Comparison of ENCODE assay signal across 36 cellular contexts in genomic region chr18:40864846-40865245, GRCh38.
"Had no signal": no experiment of that assay in that cellular context is flagged by ENCODE, and none has a peak within 500 bp of the region (broad histone marks: within the 10 kb centered on the region; RNA-seq: fewer than 3 reads in every experiment).

No MANE protein-coding gene starts in this region.

- H3K27ac Mint-ChIP-seq: activated CD8-positive, alpha-beta T cell treated with anti-CD3 and anti-CD28 coated beads for 36 hours; activated naive CD4-positive, alpha-beta T cell treated with anti-CD3 and anti-CD28 coated beads, Interleukin-2, amount 50 U/mL, for 24 hours; activated naive CD8-positive, alpha-beta T cell treated with anti-CD3 and anti-CD28 coated beads, Interleukin-2, amount 10 ng/mL, durations not matched to agents 7 days and 5 days; activated T-cell treated with anti-CD3 and anti-CD28 coated beads, Interleukin-2, amount 50 U/mL, for 72 hours; activated T-helper 17 cell treated with anti-CD3 and anti-CD28 coated beads, Interleukin-2, amount 50 U/mL, for 72 hours had no signal

- DNase-seq: activated CD4-positive, alpha-beta T cell treated with anti-CD3 and anti-CD28 coated beads for 1 hour; activated CD4-positive, alpha-beta T cell treated with anti-CD3 and anti-CD28 coated beads for 48 hours; activated CD4-positive, alpha-beta T cell treated with anti-CD3 and anti-CD28 coated beads, Interleukin-2, amount 50 U/mL, for 4 hours; activated CD4-positive, CD25-positive, alpha-beta regulatory T cell; activated CD8-positive, alpha-beta T cell treated with anti-CD3 and anti-CD28 coated beads for 36 hours; activated effector memory CD4-positive, alpha-beta T cell treated with anti-CD3 and anti-CD28 coated beads, Interleukin-2, amount 50 U/mL, for 16 hours; activated naive CD4-positive, alpha-beta T cell; activated naive CD8-positive, alpha-beta T cell treated with anti-CD3 and anti-CD28 coated beads, Interleukin-2, amount 10 ng/mL, durations not matched to agents 7 days and 5 days; activated T-cell treated with anti-CD3 and anti-CD28 coated beads, Interleukin-2, amount 50 U/mL, for 1 hour; activated T-cell treated with anti-CD3 and anti-CD28 coated beads, Interleukin-2, amount 50 U/mL, for 72 hours; anterior cingulate cortex; brain microvascular endothelial cell; central memory CD4-positive, alpha-beta T cell; NCI-H1092 treated with DMSO at 0.1 percent for 48 hours; NCI-H1417; NCI-H146; NCI-H187; NCI-H2029 treated with DMSO at 0.1 percent for 48 hours; NCI-H2107; NCI-H2171; NCI-H510A; NCI-H526; NCI-H748 treated with DMSO at 0.1 percent for 48 hours; NK-92 treated with Interleukin-12 subunit alpha and Interleukin-12 subunit beta, amount 100 ng/mL, for 24 hours; PC-3; Peyer's patch; RPMI8226; SHP77 treated with DMSO at 0.1 percent for 48 hours; SW 1271; T-helper 1 cell; T-helper 2 cell; T-helper 9 cell; WERI-Rb-1 had no signal

- H3K36me3 Mint-ChIP-seq: activated naive CD4-positive, alpha-beta T cell treated with anti-CD3 and anti-CD28 coated beads, Interleukin-2, amount 50 U/mL, for 24 hours; activated naive CD8-positive, alpha-beta T cell treated with anti-CD3 and anti-CD28 coated beads, Interleukin-2, amount 10 ng/mL, durations not matched to agents 7 days and 5 days had no signal

- H3K27me3 Mint-ChIP-seq: activated CD8-positive, alpha-beta T cell treated with anti-CD3 and anti-CD28 coated beads for 36 hours; activated naive CD4-positive, alpha-beta T cell treated with anti-CD3 and anti-CD28 coated beads, Interleukin-2, amount 50 U/mL, for 24 hours; activated naive CD8-positive, alpha-beta T cell treated with anti-CD3 and anti-CD28 coated beads, Interleukin-2, amount 10 ng/mL, durations not matched to agents 7 days and 5 days; activated T-helper 17 cell treated with anti-CD3 and anti-CD28 coated beads, Interleukin-2, amount 50 U/mL, for 72 hours had no signal

- ATAC-seq: activated CD8-positive, alpha-beta T cell treated with anti-CD3 and anti-CD28 coated beads for 36 hours; activated T-cell treated with anti-CD3 and anti-CD28 coated beads, Interleukin-2, amount 50 U/mL, for 72 hours; activated T-helper 17 cell treated with anti-CD3 and anti-CD28 coated beads, Interleukin-2, amount 50 U/mL, for 72 hours; PC-3 had no signal

- H3K4me3 Mint-ChIP-seq: activated CD8-positive, alpha-beta T cell treated with anti-CD3 and anti-CD28 coated beads for 36 hours; activated naive CD4-positive, alpha-beta T cell treated with anti-CD3 and anti-CD28 coated beads, Interleukin-2, amount 50 U/mL, for 24 hours; activated naive CD8-positive, alpha-beta T cell treated with anti-CD3 and anti-CD28 coated beads, Interleukin-2, amount 10 ng/mL, durations not matched to agents 7 days and 5 days; activated T-cell treated with anti-CD3 and anti-CD28 coated beads, Interleukin-2, amount 50 U/mL, for 72 hours; activated T-helper 17 cell treated with anti-CD3 and anti-CD28 coated beads, Interleukin-2, amount 50 U/mL, for 72 hours had no signal

- H3K27me3 ChIP-seq: brain microvascular endothelial cell, Peyer's patch, SJSA1 had no signal

- H3K4me3 ChIP-seq: Peyer's patch, SJSA1 had no signal

- H3K9me3 Mint-ChIP-seq: activated naive CD8-positive, alpha-beta T cell treated with anti-CD3 and anti-CD28 coated beads, Interleukin-2, amount 10 ng/mL, durations not matched to agents 7 days and 5 days had no signal

- H3K27ac ChIP-seq: brain microvascular endothelial cell, Peyer's patch, SJSA1, WERI-Rb-1 had no signal

- H3K4me1 Mint-ChIP-seq: activated naive CD4-positive, alpha-beta T cell treated with anti-CD3 and anti-CD28 coated beads, Interleukin-2, amount 50 U/mL, for 24 hours; activated naive CD8-positive, alpha-beta T cell treated with anti-CD3 and anti-CD28 coated beads, Interleukin-2, amount 10 ng/mL, durations not matched to agents 7 days and 5 days; activated T-helper 17 cell treated with anti-CD3 and anti-CD28 coated beads, Interleukin-2, amount 50 U/mL, for 72 hours had no signal

- H3K9me3 ChIP-seq: Peyer's patch, SJSA1 had no signal

- H3K4me1 ChIP-seq: Peyer's patch had no signal

- H3K36me3 ChIP-seq: brain microvascular endothelial cell, Peyer's patch, SJSA1, WERI-Rb-1 had no signal
